Comparison of ENCODE assay signal across 1 cellular context in genomic region chr1:97202981-97203380, GRCh38.
TF ChIP-seq lines count a peak whose summit lies in the region.

No MANE protein-coding gene starts in this region.

TF ChIP-seq in IMR-90, 13 proteins besides CTCF, POLR2A, EP300 and RAD21:
- no peak for TF ChIP-seq USF2 (IDR thresholded peaks at IDR 0.05; ENCODE audit: low read depth, low read length)
- TF ChIP-seq MXI1 (IDR thresholded peaks at IDR 0.05; ENCODE audit: borderline replicate concordance, low read depth, low read length), result no peak
- TF ChIP-seq CEBPB (IDR thresholded peaks at IDR 0.05; ENCODE audit: low read depth, low read length), result no peak
- TF ChIP-seq FOS (IDR thresholded peaks at IDR 0.05; ENCODE audit: low read depth, low read length), result no peak
- no peak for TF ChIP-seq BHLHE40 (IDR thresholded peaks at IDR 0.05; ENCODE audit: low read depth, low read length)
- no peak for TF ChIP-seq ELK1 (IDR thresholded peaks at IDR 0.05; ENCODE audit: borderline replicate concordance, low read depth, low read length)
- TF ChIP-seq RFX5 (IDR thresholded peaks at IDR 0.05; ENCODE audit: low read depth, low read length), result no peak
- no peak for TF ChIP-seq CHD1 (IDR thresholded peaks at IDR 0.05; ENCODE audit: low read depth, low read length)
- no peak for TF ChIP-seq SMC3 (IDR thresholded peaks at IDR 0.05; ENCODE audit: low read depth, low read length)
